Comparison of ENCODE assay signal across 15 cellular contexts in genomic region chr14:70148911-70149675, GRCh38. TPM values are rescaled to one million over a fixed set of nuclear protein-coding genes. Genes with fewer than 3 reads are reported as not detected.
"Had no signal": no experiment of that assay in that cellular context is flagged by ENCODE, and none has a peak within 500 bp of the region (broad histone marks: within the 10 kb centered on the region; RNA-seq: fewer than 3 reads in every experiment).

No MANE protein-coding gene starts in this region.

- H3K27ac Mint-ChIP-seq: activated CD4-positive, alpha-beta memory T cell treated with anti-CD3 and anti-CD28 coated beads, Interleukin-2, amount 10 ng/mL, durations not matched to agents 7 days and 5 days; activated T-cell treated with anti-CD3 and anti-CD28 coated beads, Interleukin-2, amount 50 U/mL, for 72 hours; nephron; progenitor cell of endocrine pancreas had no signal

- H3K4me1 Mint-ChIP-seq: activated CD4-positive, alpha-beta memory T cell treated with anti-CD3 and anti-CD28 coated beads, Interleukin-2, amount 10 ng/mL, durations not matched to agents 7 days and 5 days; nephron had no signal

- ATAC-seq: activated T-cell treated with anti-CD3 and anti-CD28 coated beads, Interleukin-2, amount 50 U/mL, for 72 hours; esophagus mucosa; mucosa of descending colon; right lobe of liver had no signal

- H3K36me3 ChIP-seq: breast epithelium, right lobe of liver, transverse colon had no signal

- H3K9me3 ChIP-seq: breast epithelium, mucosa of descending colon, right lobe of liver, transverse colon had no signal

- H3K4me1 ChIP-seq: breast epithelium, right lobe of liver, transverse colon had no signal

- H3K9me3 Mint-ChIP-seq: activated CD4-positive, alpha-beta memory T cell treated with anti-CD3 and anti-CD28 coated beads, Interleukin-2, amount 10 ng/mL, durations not matched to agents 7 days and 5 days; activated T-cell treated with anti-CD3 and anti-CD28 coated beads, Interleukin-2, amount 50 U/mL, for 72 hours; nephron had no signal

- H3K27ac ChIP-seq: breast epithelium, dorsolateral prefrontal cortex, right lobe of liver, transverse colon had no signal

- H3K27me3 ChIP-seq: right lobe of liver, transverse colon had no signal

- DNase-seq: activated CD4-positive, alpha-beta memory T cell treated with anti-CD3 and anti-CD28 coated beads, Interleukin-2, amount 10 ng/mL, durations not matched to agents 7 days and 5 days; activated CD4-positive, alpha-beta T cell treated with anti-CD3 and anti-CD28 coated beads for 1 hour; activated T-cell treated with anti-CD3 and anti-CD28 coated beads, Interleukin-2, amount 50 U/mL, for 72 hours; aorta; dorsolateral prefrontal cortex; mucosa of descending colon; occipital lobe; right lobe of liver; stimulated activated naive CD4-positive, alpha-beta T cell; substantia nigra; transverse colon had no signal

- H3K4me3 ChIP-seq: breast epithelium, dorsolateral prefrontal cortex, mucosa of descending colon, right lobe of liver, transverse colon had no signal

- H3K4me3 Mint-ChIP-seq: activated CD4-positive, alpha-beta memory T cell treated with anti-CD3 and anti-CD28 coated beads, Interleukin-2, amount 10 ng/mL, durations not matched to agents 7 days and 5 days; activated T-cell treated with anti-CD3 and anti-CD28 coated beads, Interleukin-2, amount 50 U/mL, for 72 hours; nephron had no signal

RNA-seq across cellular contexts. Expression of gene SLC8A3, which starts 39.7 kb away (rescaled TPM):
- polyA plus RNA-seq: aorta had no signal
